In the genomic region with DNA sequence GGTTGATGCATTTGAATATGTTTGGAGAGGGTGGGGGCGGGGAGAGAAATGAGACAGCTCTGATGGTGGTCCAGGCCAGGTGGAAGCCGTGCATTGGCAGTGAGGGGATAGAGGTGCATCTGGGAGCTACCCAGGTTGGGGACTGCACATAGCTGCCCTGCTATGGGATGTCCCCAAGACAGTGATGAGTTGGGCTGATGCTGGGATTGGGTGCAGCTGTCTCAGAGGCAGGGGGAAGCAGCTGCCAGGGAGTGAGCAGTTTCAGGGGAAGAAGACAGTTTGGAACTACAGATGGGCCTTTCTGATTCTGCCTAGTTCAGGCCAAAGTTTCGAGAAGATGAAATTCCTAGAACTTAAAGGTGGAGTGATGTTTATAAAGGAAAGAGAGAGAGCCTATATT, we compare ENCODE assay signal across 15 cellular contexts. TPM values are rescaled to one million over a fixed set of nuclear protein-coding genes. Genes with fewer than 3 reads are reported as not detected.
DNase-seq lines count a peak whose midpoint lies in the region; ATAC-seq, FAIRE-seq and TF ChIP-seq lines count a peak whose summit lies in the region.
"Had no signal": no experiment of that assay in that cellular context is flagged by ENCODE, and none has a peak within 500 bp of the region (broad histone marks: within the 10 kb centered on the region; RNA-seq: fewer than 3 reads in every experiment).

No MANE protein-coding gene starts in this region.

- no peak overlapping the region for H2BK120ac ChIP-seq in mesenchymal stem cell (ENCODE audit: low read depth, low read length)

- TF ChIP-seq CTCF in K562 (IDR thresholded peaks at IDR 0.05 in 2 of 3, conservative IDR thresholded peaks at IDR 0.05 in 1 of 3; ENCODE audit: insufficient read depth in 2 of 3, low read depth in 1 of 3, low read length in 3 of 3) (no peak), upper lobe of left lung (IDR thresholded peaks at IDR 0.05) (no peak)

- CTCF ChIA-PET in K562 (lab: Yijun Ruan, JAX; ENCODE audit: low intra/inter-chr PET ratio), result no interaction called here

- 45% methylated on average over 3 of the region's 3 CpGs for WGBS in K562 (ENCODE audit: insufficient coverage, low coverage, missing lambda C conversion rate)
- 81% methylated on average over 3 of the region's 3 CpGs for WGBS in mesenchymal stem cell
- WGBS in upper lobe of left lung, 2 donors, result 80 to 83% methylated on average over 3 of the region's 3 CpGs
- 74 to 88% (median 87%) methylated on average over 3 of the region's 3 CpGs for whole genome bisulfite sequencing in small intestine, 3 donors

- POLR2A ChIA-PET in K562 (lab: Yijun Ruan, JAX), result no interaction called here

- no peak overlapping the region for H3K14ac ChIP-seq in mesenchymal stem cell (ENCODE audit: low read length in 2 of 2)

- peaks cover 2 to 7% of the 10 kb centered on the region in 2 experiments; a peak in 4 of 5 replicates for H3K4me1 ChIP-seq in K562 (replicated peaks in 1 of 2; ENCODE audit: control insufficient read depth in 2 of 2, insufficient read depth in 2 of 2, low read length in 2 of 2)
- H3K4me1 ChIP-seq in mesenchymal stem cell (ENCODE audit: control insufficient read depth, insufficient read depth, low read depth, low read length), result peaks cover 4% of the 10 kb centered on the region
- peaks cover 0 to 11% (median 9%) of the 10 kb centered on the region in 4 donors for H3K4me1 ChIP-seq in upper lobe of left lung
- peaks cover 7 to 8% of the 10 kb centered on the region in 2 donors for H3K4me1 ChIP-seq in small intestine (ENCODE audit: control insufficient read depth in 2 of 2, insufficient read depth in 1 of 2, low read depth in 1 of 2, low read length in 1 of 2)

- no peak overlapping the region for H3K23ac ChIP-seq in mesenchymal stem cell (ENCODE audit: low read length in 2 of 2)

- peaks cover 10% of the 10 kb centered on the region; the same call in 1 of the 2 replicates for H4K20me1 ChIP-seq in K562 (replicated peaks; ENCODE audit: control insufficient read depth, insufficient read depth, low read length)

- H3K79me1 ChIP-seq in mesenchymal stem cell (replicated peaks; ENCODE audit: low read length, poor library complexity, severe bottlenecking), result no peaks in the 10 kb centered on the region

- no peaks in the 10 kb centered on the region for H3K27me3 ChIP-seq in K562 (ENCODE audit: control insufficient read depth in 2 of 2, insufficient read depth in 2 of 2, low read length in 2 of 2)
- H3K27me3 ChIP-seq in mesenchymal stem cell (ENCODE audit: control insufficient read depth in 1 of 2, insufficient read depth in 1 of 2, low read length in 2 of 2), result peaks cover 0 to 32% of the 10 kb centered on the region in 2 experiments
- H3K27me3 ChIP-seq in upper lobe of left lung, result no peaks in the 10 kb centered on the region
- H3K27me3 ChIP-seq in small intestine (ENCODE audit: control insufficient read depth in 2 of 2, insufficient read depth in 2 of 2, low read length in 2 of 2), result no peaks in the 10 kb centered on the region
- H3K27me3 ChIP-seq: tibial nerve had no signal

- no peak overlapping the region for H2BK15ac ChIP-seq in mesenchymal stem cell (ENCODE audit: low read depth, poor library complexity, severe bottlenecking)

- no peak for ATAC-seq in activated T-cell treated with anti-CD3 and anti-CD28 coated beads, Interleukin-2, amount 50 U/mL, for 4 hours
- no peak for ATAC-seq in K562
- peak in 1 of 2 donors; percentile 67 for ATAC-seq in upper lobe of left lung (ENCODE audit: low FRiP score in 2 of 2)

- intact Hi-C loops in K562 (cut with micrococcal nuclease), result no loop called here

- no peaks in the 10 kb centered on the region for H3K79me2 ChIP-seq in K562 (ENCODE audit: control insufficient read depth, insufficient read depth, low read length)

- H3K27ac Mint-ChIP-seq in activated T-cell treated with anti-CD3 and anti-CD28 coated beads, Interleukin-2, amount 50 U/mL, for 24 hours, result peak overlapping the region; percentile 24

- H4K91ac ChIP-seq in mesenchymal stem cell (ENCODE audit: low read length), result no peak overlapping the region

- H2BK5ac ChIP-seq in mesenchymal stem cell (ENCODE audit: low read depth, low read length, poor library complexity, severe bottlenecking), result no peak overlapping the region

- 0 out of 2 replicates have a peak overlapping the region, but pooled peaks have one; percentile 31 for H2AFZ ChIP-seq in K562 (ENCODE audit: low read depth, low read length)
- no peak overlapping the region for H2AFZ ChIP-seq in mesenchymal stem cell (ENCODE audit: low read depth, low read length)

- FAIRE-seq in K562 (lab: Jason Lieb, UNC) (no peak), small intestine (lab: Jason Lieb, UNC) (no peak)

- no peaks in the 10 kb centered on the region for H3K36me3 Mint-ChIP-seq in activated T-cell treated with anti-CD3 and anti-CD28 coated beads, Interleukin-2, amount 50 U/mL, for 24 hours (ENCODE audit: low read depth)
- no peaks in the 10 kb centered on the region for H3K36me3 Mint-ChIP-seq in activated T-cell treated with anti-CD3 and anti-CD28 coated beads, Interleukin-2, amount 50 U/mL, for 4 hours (ENCODE audit: insufficient read depth)
- H3K36me3 Mint-ChIP-seq: IgD-negative memory B cell had no signal

- H3K4ac ChIP-seq in mesenchymal stem cell (ENCODE audit: low read depth in 1 of 2, low read length in 2 of 2), result no peak overlapping the region

- peaks cover 13% of the 10 kb centered on the region for H3K4me1 Mint-ChIP-seq in activated T-cell treated with anti-CD3 and anti-CD28 coated beads, Interleukin-2, amount 50 U/mL, for 24 hours (ENCODE audit: low read depth)
- H3K4me1 Mint-ChIP-seq in activated T-cell treated with anti-CD3 and anti-CD28 coated beads, Interleukin-2, amount 50 U/mL, for 4 hours (ENCODE audit: low read depth), result peaks cover 10% of the 10 kb centered on the region

- H3K27ac ChIP-seq in K562 (ENCODE audit: extremely low read depth, low read depth, low read length) (no peak overlapping the region), mesenchymal stem cell (ENCODE audit: low read length, poor library complexity, severe bottlenecking) (no peak overlapping the region), upper lobe of left lung (peak overlapping the region in 3 of 4 donors; percentile 70 to 81 (median 77)), small intestine (ENCODE audit: low read depth in 1 of 2, low read length in 1 of 2) (peak overlapping the region in 1 of 2 donors; percentile 59)

- H3K9ac ChIP-seq in K562 (ENCODE audit: insufficient read depth in 1 of 2, low read depth in 2 of 2, low read length in 2 of 2) (no peak overlapping the region), mesenchymal stem cell (ENCODE audit: low read length) (peak overlapping the region; percentile 37)

- no peaks in the 10 kb centered on the region for H3K9me1 ChIP-seq in K562 (ENCODE audit: control insufficient read depth, insufficient read depth, low read length)

- no peaks in the 10 kb centered on the region for H3K27me3 Mint-ChIP-seq in activated T-cell treated with anti-CD3 and anti-CD28 coated beads, Interleukin-2, amount 50 U/mL, for 24 hours
- no peaks in the 10 kb centered on the region for H3K27me3 Mint-ChIP-seq in activated T-cell treated with anti-CD3 and anti-CD28 coated beads, Interleukin-2, amount 50 U/mL, for 4 hours (ENCODE audit: low read depth)
- H3K27me3 Mint-ChIP-seq: IgD-negative memory B cell had no signal

- H3K4me3 ChIP-seq in K562 (no peak overlapping the region), mesenchymal stem cell (ENCODE audit: insufficient read depth in 1 of 2, low read depth in 1 of 2, low read length in 2 of 2) (no peak overlapping the region), upper lobe of left lung (no peak overlapping the region), small intestine (ENCODE audit: low read depth in 1 of 2, low read length in 2 of 2) (no peak overlapping the region)
- H3K4me3 ChIP-seq: smooth muscle cell, tibial nerve had no signal

- no peak for TF ChIP-seq RAD21 in K562 (CRISPR knock-in tag; conservative IDR thresholded peaks at IDR 0.05 in 1 of 2, IDR thresholded peaks at IDR 0.05 in 1 of 2)

- H3K4me2 ChIP-seq in K562 (ENCODE audit: insufficient read depth, low read length), result no peak overlapping the region
- no peak overlapping the region for H3K4me2 ChIP-seq in mesenchymal stem cell (ENCODE audit: low read length, poor library complexity, severe bottlenecking)
- H3K4me2 ChIP-seq: smooth muscle cell had no signal

- no peak for DNase-seq in activated T-cell treated with anti-CD3 and anti-CD28 coated beads, Interleukin-2, amount 50 U/mL, for 24 hours
- DNase-seq in activated T-cell treated with anti-CD3 and anti-CD28 coated beads, Interleukin-2, amount 50 U/mL, for 4 hours, result no peak
- DNase-seq in K562 (ENCODE audit: extremely low read depth in 1 of 4, low spot score in 3 of 4) (no peak), mesenchymal stem cell (no peak), upper lobe of left lung (no peak), GM19240 (ENCODE audit: insufficient read length, low spot score) (no peak), small intestine (no peak), dermis blood vessel endothelial cell (no peak)
- DNase-seq: NCI-H146, NCI-H510A had no signal

- H3K36me3 ChIP-seq in K562 (ENCODE audit: control insufficient read depth, insufficient read depth, low read length), result no peaks in the 10 kb centered on the region
- peaks cover 0 to 48% of the 10 kb centered on the region in 2 experiments for H3K36me3 ChIP-seq in mesenchymal stem cell (ENCODE audit: control insufficient read depth in 1 of 2, insufficient read depth in 2 of 2, low read depth in 1 of 2, low read length in 2 of 2)
- peaks cover 0 to 25% (median 6%) of the 10 kb centered on the region in 4 donors for H3K36me3 ChIP-seq in upper lobe of left lung
- peaks cover 0 to 2% of the 10 kb centered on the region in 2 donors for H3K36me3 ChIP-seq in small intestine (ENCODE audit: control insufficient read depth in 2 of 2, insufficient read depth in 2 of 2, low read length in 2 of 2)

- TF ChIP-seq POLR2A in K562 (conservative IDR thresholded peaks at IDR 0.05), result no peak
- no peak for TF ChIP-seq POLR2A in upper lobe of left lung (IDR thresholded peaks at IDR 0.05)

- TF ChIP-seq EP300 in K562 (IDR thresholded peaks at IDR 0.05; ENCODE audit: low read length) (no peak), upper lobe of left lung (IDR thresholded peaks at IDR 0.05) (no peak)

- no peak overlapping the region for H2BK12ac ChIP-seq in mesenchymal stem cell (ENCODE audit: low read length in 2 of 2)

- H3K9me3 Mint-ChIP-seq in activated T-cell treated with anti-CD3 and anti-CD28 coated beads, Interleukin-2, amount 50 U/mL, for 24 hours, result no peaks in the 10 kb centered on the region
- no peaks in the 10 kb centered on the region for H3K9me3 Mint-ChIP-seq in activated T-cell treated with anti-CD3 and anti-CD28 coated beads, Interleukin-2, amount 50 U/mL, for 4 hours
- H3K9me3 Mint-ChIP-seq: IgD-negative memory B cell had no signal

- in situ Hi-C loops in K562 (cut with MboI), result no loop called here

- no peak overlapping the region for H3K18ac ChIP-seq in mesenchymal stem cell (ENCODE audit: low read depth in 1 of 2, low read length in 2 of 2)

- no peak overlapping the region for H3K4me3 Mint-ChIP-seq in activated T-cell treated with anti-CD3 and anti-CD28 coated beads, Interleukin-2, amount 50 U/mL, for 24 hours
- no peak overlapping the region for H3K4me3 Mint-ChIP-seq in activated T-cell treated with anti-CD3 and anti-CD28 coated beads, Interleukin-2, amount 50 U/mL, for 4 hours

- no peaks in the 10 kb centered on the region for H3K9me3 ChIP-seq in K562 (replicated peaks; ENCODE audit: control insufficient read depth, insufficient read depth, low read depth, low read length)
- H3K9me3 ChIP-seq in mesenchymal stem cell (ENCODE audit: control insufficient read depth, low read length), result no peaks in the 10 kb centered on the region
- H3K9me3 ChIP-seq in upper lobe of left lung, result no peaks in the 10 kb centered on the region
- H3K9me3 ChIP-seq in small intestine (ENCODE audit: control insufficient read depth, low read depth), result no peaks in the 10 kb centered on the region
- H3K9me3 ChIP-seq: tibial nerve had no signal

- BruUV-seq in K562 (replicated peaks; lab: Mats Ljungman, UMichigan), result no TSS peak

- no peak overlapping the region for H4K8ac ChIP-seq in mesenchymal stem cell (ENCODE audit: low read length)

- H2AK5ac ChIP-seq in mesenchymal stem cell (ENCODE audit: low read length, severe bottlenecking), result no peak overlapping the region

RNA-seq across cellular contexts. Expression of a gene that starts 23.4 kb away (rescaled TPM):
- total RNA-seq in activated T-cell treated with anti-CD3 and anti-CD28 coated beads, Interleukin-2, amount 50 U/mL, for 4 hours, result under 1 TPM; 0.18 to 0.30 (median 0.18) TPM
- 25.3 and 26.7 TPM in 2 replicates for total RNA-seq in K562 (2011; cell fraction: chromatin; rRNA removed; ENCODE audit: low replicate concordance)
- 13.2 and 14.5 TPM in 2 replicates for total RNA-seq in K562 (2011; cell fraction: nucleolus; rRNA removed)
- total RNA-seq in K562 (2011; cell fraction: nucleoplasm; rRNA removed), result 14.8 and 19.4 TPM in 2 replicates
- total RNA-seq in K562 (2014; rRNA removed) (6.2 and 7.5 TPM in 2 replicates), K562 (2014; rRNA removed; fragmentation: Illumina TruSeq; extraction: Trizol) (8.5 and 9.2 TPM in 2 replicates), K562 (2015; rRNA removed; fragmentation: Illumina TruSeq; extraction: Trizol) (13.8 and 14.7 TPM in 2 replicates), K562 (2021) (11.6 and 13.1 TPM in 2 replicates), upper lobe of left lung (100 to 1,000 TPM in 4 of 6 donors, 10 to 100 TPM in 2; 86.2 to 366 (median 193) TPM), dermis blood vessel endothelial cell (3.7 and 7.8 TPM in 2 replicates)
- polyA plus RNA-seq in K562 (2011; rRNA removed) (2.8 and 4.7 TPM in 2 replicates), K562 (2014; fragmentation: Illumina TruSeq; extraction: Trizol) (11.3 and 12.3 TPM in 2 replicates), K562 (2014; fragmentation: Nextera tagmentation; extraction: Ambion mirVana) (1 to 10 TPM in 1 of 2 experiments, under 1 TPM in 1; 0.70 to 1.8 TPM), K562 (2014; rRNA removed) (7.6 and 12.9 TPM in 2 replicates), small intestine (10 to 100 TPM; 10.3 to 46.6 (median 14.5) TPM)
- 1.4 and 4.9 TPM in 2 replicates for polyA plus RNA-seq in K562 (2011; cell fraction: cytosol; rRNA removed)
- polyA plus RNA-seq in K562 (2011; cell fraction: nucleus; rRNA removed), result 5.4 and 17.4 TPM in 2 replicates
- 17.0 and 18.1 TPM in 2 replicates for polyA plus RNA-seq in K562 (2012)
- polyA minus RNA-seq in K562 (2011; rRNA and poly(A)+ RNA removed), result 4.3 and 5.0 TPM in 2 replicates
- polyA minus RNA-seq in K562 (2011; cell fraction: cytosol; rRNA and poly(A)+ RNA removed), result 3.2 and 5.4 TPM in 2 replicates
- 7.4 and 8.1 TPM in 2 replicates for polyA minus RNA-seq in K562 (2011; cell fraction: nucleus; rRNA and poly(A)+ RNA removed)
- 0.18 TPM for polyA plus RNA-seq in mesenchymal stem cell (2013, experiment 1 of 2)
- 0.16 TPM for polyA plus RNA-seq in mesenchymal stem cell (2013, experiment 2 of 2)
- total RNA-seq: fibroblast of villous mesenchyme, smooth muscle cell had no signal
- polyA plus RNA-seq: AG04450, IgD-negative memory B cell had no signal

Comparison
In these comparisons a context has a peak if more than half of its experiments do, and no peak if none do; other contexts are left out.
1. H3K27ac ChIP-seq: peak in upper lobe of left lung (3 of 4); none in K562 (single experiment) and mesenchymal stem cell (single experiment).